ENCODE assay signal across 8 cellular contexts in genomic region chr5:26329562-26330189, GRCh38.
DNase-seq lines count a peak whose midpoint lies in the region; ATAC-seq lines count a peak whose summit lies in the region.

No MANE protein-coding gene starts in this region.

- DNase-seq in COR-L47 (lab: John Stamatoyannopoulos, UW), result peak; percentile 4
- DNase-seq in HT-29 (ENCODE audit: low spot score), result peak; percentile 16
- DNase-seq in SHP77 treated with DMSO at 0.1 percent for 48 hours (lab: John Stamatoyannopoulos, UW), result peak; percentile 34
- peak; percentile 41 for DNase-seq in inferior parietal cortex (ENCODE audit: extremely low spot score)
- DNase-seq in activated T-cell treated with anti-CD3 and anti-CD28 coated beads, Interleukin-2, amount 50 U/mL, for 1 hour, result no peak
- no peak for DNase-seq in activated naive CD4-positive, alpha-beta T cell treated with anti-CD3 and anti-CD28 coated beads, Interleukin-2, amount 50 U/mL, for 16 hours

- no peak for ATAC-seq in GM18868 (IDR thresholded peaks at IDR 0.05; ENCODE audit: unreplicated experiment)
- no peak for ATAC-seq in GM18519 (IDR thresholded peaks at IDR 0.05; ENCODE audit: low FRiP score, unreplicated experiment)

Comparison
In these comparisons a context has a peak if more than half of its experiments do, and no peak if none do; other contexts are left out.
1. DNase-seq: peak in COR-L47 (single experiment), HT-29 (single experiment), SHP77 treated with DMSO at 0.1 percent for 48 hours (single experiment) and inferior parietal cortex (single experiment); none in activated T-cell treated with anti-CD3 and anti-CD28 coated beads, Interleukin-2, amount 50 U/mL, for 1 hour (single experiment) and activated naive CD4-positive, alpha-beta T cell treated with anti-CD3 and anti-CD28 coated beads, Interleukin-2, amount 50 U/mL, for 16 hours (single experiment).